ENCODE assay signal across 28 cellular contexts in the genomic region with DNA sequence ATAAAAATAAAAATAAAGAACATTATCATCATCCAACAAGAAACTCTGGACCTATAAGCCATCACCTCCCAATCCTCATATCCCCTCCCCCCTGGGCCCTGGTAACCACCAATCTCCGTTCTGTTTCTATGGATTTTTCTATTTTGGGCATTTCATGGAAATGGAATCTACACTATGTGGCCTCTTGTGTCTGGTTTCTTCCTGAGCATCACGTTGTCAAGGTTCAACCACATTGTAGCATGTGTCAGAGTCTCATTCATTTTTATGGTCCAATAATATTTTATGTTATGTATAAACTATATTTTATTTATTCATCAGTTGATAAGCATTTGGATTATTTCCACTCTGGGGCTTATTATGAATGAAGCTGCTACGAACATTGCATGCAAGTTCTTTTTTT. TPM values are rescaled to one million over a fixed set of nuclear protein-coding genes. Genes with fewer than 3 reads are reported as not detected.
"Had no signal": no experiment of that assay in that cellular context is flagged by ENCODE, and none has a peak within 500 bp of the region (broad histone marks: within the 10 kb centered on the region; RNA-seq: fewer than 3 reads in every experiment).

No MANE protein-coding gene starts in this region.

- ATAC-seq: activated T-cell treated with anti-CD3 and anti-CD28 coated beads, Interleukin-2, amount 50 U/mL, for 72 hours; body of pancreas; right cardiac atrium; stimulated activated memory B cell treated with anti-CD40 and anti-IgM and Interleukin-4, amounts not matched to agents 10 μg/mL and 1 μg/mL and 100 μg/mL, for 72 hours had no signal

- H3K9ac ChIP-seq: parathyroid adenoma had no signal

- H3K79me2 ChIP-seq: hepatocyte, parathyroid adenoma had no signal

- H2AFZ ChIP-seq: hepatocyte, parathyroid adenoma had no signal

- H3K4me3 ChIP-seq: body of pancreas, hepatocyte, left ventricle myocardium inferior, stomach, suprapubic skin, tibial nerve had no signal

- DNase-seq: activated CD4-positive, alpha-beta memory T cell treated with anti-CD3 and anti-CD28 coated beads, Interleukin-2, amount 10 ng/mL, durations not matched to agents 7 days and 5 days; activated CD4-positive, alpha-beta T cell treated with anti-CD3 and anti-CD28 coated beads for 48 hours; activated effector memory CD4-positive, alpha-beta T cell treated with Interleukin-2 at 50 U/mL for 16 hours; activated naive CD4-positive, alpha-beta T cell treated with anti-CD3 and anti-CD28 coated beads for 36 hours; activated naive CD8-positive, alpha-beta T cell treated with anti-CD3 and anti-CD28 coated beads, Interleukin-2, amount 10 ng/mL, durations not matched to agents 7 days and 5 days; activated T-cell treated with anti-CD3 and anti-CD28 coated beads, Interleukin-2, amount 50 U/mL, for 72 hours; amygdala; body of pancreas; dermis blood vessel endothelial cell; effector CD8-positive, alpha-beta T cell; foreskin melanocyte; immature natural killer cell; left ventricle myocardium inferior; midbrain; right cardiac atrium; stomach had no signal

- H3K4me2 ChIP-seq: hepatocyte had no signal

- H3K27ac ChIP-seq: body of pancreas, hepatocyte, left ventricle myocardium inferior, parathyroid adenoma, stomach, suprapubic skin, tibial nerve had no signal

- H3K9me3 ChIP-seq: body of pancreas, left ventricle myocardium inferior, stomach, suprapubic skin, tibial nerve had no signal

- H3K36me3 ChIP-seq: left ventricle myocardium inferior, stomach, suprapubic skin, tibial nerve had no signal

- H3K27me3 ChIP-seq: body of pancreas, hepatocyte, stomach, suprapubic skin, tibial nerve had no signal

RNA-seq across cellular contexts. Expression of gene SULT2B1, which starts 26.9 kb away (rescaled TPM):
- total RNA-seq: activated CD4-positive, alpha-beta memory T cell treated with anti-CD3 and anti-CD28 coated beads, Interleukin-2, amount 10 ng/mL, durations not matched to agents 7 days and 5 days; activated naive CD4-positive, alpha-beta T cell treated with anti-CD3 and anti-CD28 coated beads for 36 hours; activated naive CD8-positive, alpha-beta T cell treated with anti-CD3 and anti-CD28 coated beads, Interleukin-2, amount 10 ng/mL, durations not matched to agents 7 days and 5 days; activated T-cell treated with anti-CD3 and anti-CD28 coated beads, Interleukin-2, amount 50 U/mL, for 72 hours; dermis blood vessel endothelial cell; hepatocyte; lung microvascular endothelial cell; pulmonary artery endothelial cell; skeletal muscle tissue; tibial nerve had no signal
- polyA plus RNA-seq: immature natural killer cell had no signal

RNA-seq across cellular contexts. Expression of gene SPACA4, which starts 27.7 kb away (rescaled TPM):
- total RNA-seq: activated CD4-positive, alpha-beta memory T cell treated with anti-CD3 and anti-CD28 coated beads, Interleukin-2, amount 10 ng/mL, durations not matched to agents 7 days and 5 days; activated naive CD4-positive, alpha-beta T cell treated with anti-CD3 and anti-CD28 coated beads for 36 hours; activated naive CD8-positive, alpha-beta T cell treated with anti-CD3 and anti-CD28 coated beads, Interleukin-2, amount 10 ng/mL, durations not matched to agents 7 days and 5 days; activated T-cell treated with anti-CD3 and anti-CD28 coated beads, Interleukin-2, amount 50 U/mL, for 72 hours; body of pancreas; cardiac septum; dermis blood vessel endothelial cell; hepatocyte; kidney epithelial cell; left ventricle myocardium inferior; lung microvascular endothelial cell; pulmonary artery endothelial cell; right cardiac atrium; skeletal muscle tissue; stomach; T-helper 2 cell treated with Interferon-gamma antibody and Interleukin-4, amounts not matched to agents 100 ng/mL and 5 ng/mL, for 36 hours; tibial nerve; urinary bladder had no signal
- polyA plus RNA-seq: immature natural killer cell, right cardiac atrium, stomach, urinary bladder had no signal

RNA-seq across cellular contexts. Expression of gene FAM83E, which starts 36.0 kb away (rescaled TPM):
- total RNA-seq: cardiac septum, dermis blood vessel endothelial cell, left ventricle myocardium inferior, tibial nerve had no signal
- polyA plus RNA-seq: immature natural killer cell had no signal
